In genomic region chr1:203026666-203027663, GRCh38 we compare ENCODE assay signal across 8 cellular contexts. TPM values are rescaled to one million over a fixed set of nuclear protein-coding genes. Genes with fewer than 3 reads are reported as not detected.
A peak's percentile ranks its signal among the peaks of the same experiment; 100 is the strongest.
DNase-seq lines count a peak whose midpoint lies in the region; ATAC-seq lines count a peak whose summit lies in the region.

No MANE protein-coding gene starts in this region.

- CTCF ChIA-PET in activated CD8-positive, alpha-beta memory T cell treated with anti-CD3 and anti-CD28 coated beads, Interleukin-2, amount 10 ng/mL, durations not matched to agents 7 days and 5 days (lab: Charles Lee) = interaction anchor here (0.8 to 6.8 kb wide), 6 partner anchors 13 to 189 kb away, joined by 3 to 48 read pairs (median 3); partner anchors contain the start of gene TMEM183A

- no peak overlapping the region for H3K27ac Mint-ChIP-seq in activated CD8-positive, alpha-beta memory T cell treated with anti-CD3 and anti-CD28 coated beads, Interleukin-2, amount 10 ng/mL, durations not matched to agents 7 days and 5 days

- DNase-seq in activated CD8-positive, alpha-beta memory T cell treated with anti-CD3 and anti-CD28 coated beads, Interleukin-2, amount 10 ng/mL, durations not matched to agents 7 days and 5 days = peak; percentile 41
- no peak for DNase-seq in activated CD8-positive, alpha-beta memory T cell treated with anti-CD3 and anti-CD28 coated beads, Interleukin-2, amount 50 U/mL, for 4 hours
- DNase-seq in Jurkat, Clone E6-1 (ENCODE audit: low read depth, low spot score) = no peak
- DNase-seq in germinal center (ENCODE audit: low spot score) = no peak
- no peak for DNase-seq in SW 1271 (lab: John Stamatoyannopoulos, UW)

- peak overlapping the region; percentile 70 for H3K4me3 Mint-ChIP-seq in activated CD8-positive, alpha-beta memory T cell treated with anti-CD3 and anti-CD28 coated beads, Interleukin-2, amount 10 ng/mL, durations not matched to agents 7 days and 5 days

- peaks cover 25% of the 10 kb centered on the region for H3K36me3 Mint-ChIP-seq in activated CD8-positive, alpha-beta memory T cell treated with anti-CD3 and anti-CD28 coated beads, Interleukin-2, amount 10 ng/mL, durations not matched to agents 7 days and 5 days

- H3K4me1 ChIP-seq in mucosa of rectum (ENCODE audit: control insufficient read depth in 2 of 2, insufficient read depth in 2 of 2, low read length in 2 of 2) = peaks cover 5 to 6% of the 10 kb centered on the region in 2 donors

- ATAC-seq in activated CD8-positive, alpha-beta memory T cell treated with anti-CD3 and anti-CD28 coated beads, Interleukin-2, amount 10 ng/mL, durations not matched to agents 7 days and 5 days = peak; percentile 46
- no peak for ATAC-seq in HG02885 (IDR thresholded peaks at IDR 0.05; ENCODE audit: poor library complexity, unreplicated experiment)

- peaks cover 22% of the 10 kb centered on the region for H3K4me1 Mint-ChIP-seq in activated CD8-positive, alpha-beta memory T cell treated with anti-CD3 and anti-CD28 coated beads, Interleukin-2, amount 10 ng/mL, durations not matched to agents 7 days and 5 days

- H3K9me3 Mint-ChIP-seq in activated CD8-positive, alpha-beta memory T cell treated with anti-CD3 and anti-CD28 coated beads, Interleukin-2, amount 10 ng/mL, durations not matched to agents 7 days and 5 days (ENCODE audit: low read depth) = peaks cover 3% of the 10 kb centered on the region

- peaks cover 4 to 15% of the 10 kb centered on the region in 2 donors for H3K27me3 ChIP-seq in mucosa of rectum (ENCODE audit: control insufficient read depth in 2 of 2, insufficient read depth in 2 of 2, low read length in 2 of 2)

- peak overlapping the region; percentile 43 to 57 for H3K9ac ChIP-seq in mucosa of rectum (ENCODE audit: low read depth in 1 of 2, low read length in 2 of 2)

- H3K27ac ChIP-seq in cingulate gyrus (ENCODE audit: low read depth, low read length) = peak overlapping the region; percentile 69
- H3K27ac ChIP-seq in mucosa of rectum (ENCODE audit: low read depth in 2 of 2, low read length in 2 of 2) = no peak overlapping the region

- peaks cover 9 to 15% of the 10 kb centered on the region in 2 donors for H3K36me3 ChIP-seq in mucosa of rectum (ENCODE audit: control insufficient read depth in 2 of 2, insufficient read depth in 2 of 2, low read length in 2 of 2)

- peak overlapping the region; percentile 58 for H3K4me3 ChIP-seq in Jurkat, Clone E6-1 (ENCODE audit: low read length)
- H3K4me3 ChIP-seq in mucosa of rectum (ENCODE audit: low read length in 2 of 2) = peak overlapping the region; percentile 61 to 75

- H3K27me3 Mint-ChIP-seq in activated CD8-positive, alpha-beta memory T cell treated with anti-CD3 and anti-CD28 coated beads, Interleukin-2, amount 10 ng/mL, durations not matched to agents 7 days and 5 days = peaks cover 9% of the 10 kb centered on the region

- no peaks in the 10 kb centered on the region for H3K9me3 ChIP-seq in mucosa of rectum (ENCODE audit: control insufficient read depth in 2 of 2, low read length in 2 of 2)

RNA-seq across cellular contexts. Expression of gene PPFIA4, which starts 0.7 kb away (rescaled TPM):
- total RNA-seq in activated CD8-positive, alpha-beta memory T cell treated with anti-CD3 and anti-CD28 coated beads, Interleukin-2, amount 10 ng/mL, durations not matched to agents 7 days and 5 days = 10 to 100 TPM in 1 of 2 experiments, 1 to 10 TPM in 1; 4.6 to 17.9 TPM
- 9.5 TPM for polyA plus RNA-seq in Jurkat, Clone E6-1 (2012; ENCODE audit: insufficient read depth, insufficient read length)

RNA-seq across cellular contexts. Expression of gene TMEM183A, which starts 19.8 kb away (rescaled TPM):
- total RNA-seq in activated CD8-positive, alpha-beta memory T cell treated with anti-CD3 and anti-CD28 coated beads, Interleukin-2, amount 10 ng/mL, durations not matched to agents 7 days and 5 days = 10 to 100 TPM; 75.7 to 78.7 TPM
- polyA plus RNA-seq in Jurkat, Clone E6-1 (2012; ENCODE audit: insufficient read depth, insufficient read length) = 74.9 TPM

RNA-seq across cellular contexts. Expression of gene MYOG, which starts 58.8 kb away (rescaled TPM):
- not detected for total RNA-seq in activated CD8-positive, alpha-beta memory T cell treated with anti-CD3 and anti-CD28 coated beads, Interleukin-2, amount 10 ng/mL, durations not matched to agents 7 days and 5 days
- polyA plus RNA-seq in Jurkat, Clone E6-1 (2012; ENCODE audit: insufficient read depth, insufficient read length) = not detected

RNA-seq across cellular contexts. Expression of gene CYB5R1, which starts 59.9 kb away (rescaled TPM):
- total RNA-seq in activated CD8-positive, alpha-beta memory T cell treated with anti-CD3 and anti-CD28 coated beads, Interleukin-2, amount 10 ng/mL, durations not matched to agents 7 days and 5 days = 10 to 100 TPM; 17.5 to 19.2 TPM
- polyA plus RNA-seq in Jurkat, Clone E6-1 (2012; ENCODE audit: insufficient read depth, insufficient read length) = 30.8 TPM
